ENCODE assay signal across 15 cellular contexts in the genomic region with DNA sequence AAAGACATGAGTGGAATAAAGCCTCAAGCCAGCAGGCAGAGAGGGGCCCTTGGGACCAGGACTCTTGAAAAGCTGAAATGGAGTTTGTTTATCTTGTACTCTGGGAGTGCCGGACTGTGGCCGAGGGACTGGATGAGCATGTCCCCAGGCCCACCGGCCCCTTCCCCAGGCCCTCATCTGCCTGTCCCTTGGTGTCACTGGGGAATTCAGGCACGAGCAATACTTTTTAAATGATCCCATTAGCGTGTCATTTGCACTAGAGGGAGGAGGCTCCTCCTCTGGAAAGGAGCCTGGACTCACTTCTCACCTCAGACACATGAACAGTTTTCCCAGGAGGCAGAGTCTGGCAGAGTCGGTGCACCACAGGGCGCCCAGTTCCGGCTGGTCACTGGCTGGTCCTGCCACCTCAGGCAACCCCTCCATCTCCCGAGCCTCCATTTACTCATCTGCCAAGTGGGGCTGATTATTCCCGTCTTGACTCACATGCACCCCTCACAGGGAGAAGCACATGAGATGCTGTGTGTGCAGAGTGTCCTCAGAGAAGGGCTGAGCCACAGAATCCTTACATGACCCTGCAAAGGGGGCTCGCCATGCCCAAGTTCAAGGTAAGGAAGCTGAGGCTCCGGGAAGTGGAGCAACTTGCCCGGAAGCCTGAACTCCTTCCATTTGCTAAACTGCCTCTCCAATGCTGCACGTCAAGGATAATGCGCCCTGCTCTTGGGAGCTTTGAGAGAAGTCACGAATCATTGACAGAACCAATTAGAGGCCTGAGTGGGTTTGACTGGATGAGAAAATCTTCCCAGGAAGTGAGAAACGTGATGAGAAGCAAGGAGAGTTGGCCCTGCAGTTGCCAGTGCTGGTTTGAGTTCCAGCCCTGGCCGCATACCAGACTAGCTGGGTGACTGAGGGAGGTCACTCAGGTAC. TPM values are rescaled to one million over a fixed set of nuclear protein-coding genes. Genes with fewer than 3 reads are reported as not detected.
A peak's percentile ranks its signal among the peaks of the same experiment; 100 is the strongest.
DNase-seq lines count a peak whose midpoint lies in the region; ATAC-seq and TF ChIP-seq lines count a peak whose summit lies in the region.
"Had no signal": no experiment of that assay in that cellular context is flagged by ENCODE, and none has a peak within 500 bp of the region (broad histone marks: within the 10 kb centered on the region; RNA-seq: fewer than 3 reads in every experiment).

No MANE protein-coding gene starts in this region.

- H3K4me1 ChIP-seq in spleen = peaks cover 0 to 42% (median 13%) of the 10 kb centered on the region in 6 donors

- 78 to 88% (median 83%) methylated on average over 16 to 18 of the region's 18 CpGs for WGBS in spleen, 5 donors

- DNase-seq in NCI-H2107 treated with DMSO at 0.1 percent for 48 hours (lab: John Stamatoyannopoulos, UW; ENCODE audit: unreplicated experiment) (peak; percentile 50), NCI-H2107 (lab: John Stamatoyannopoulos, UW) (no peak), NCI-H82 treated with DMSO at 0.1 percent for 48 hours (lab: John Stamatoyannopoulos, UW; ENCODE audit: unreplicated experiment) (peak; percentile 22), kidney tubule cell (ENCODE audit: low spot score) (peak; percentile 17), spleen (peak; percentile 59), LoVo (ENCODE audit: low spot score) (no peak)
- DNase-seq in activated CD4-positive, alpha-beta T cell treated with anti-CD3 and anti-CD28 coated beads for 4 hours = no peak
- DNase-seq: activated naive CD8-positive, alpha-beta T cell treated with anti-CD3 and anti-CD28 coated beads, Interleukin-2, amount 10 ng/mL, durations not matched to agents 7 days and 5 days; naive thymus-derived CD4-positive, alpha-beta T cell had no signal

- no peak overlapping the region for H3K4me3 ChIP-seq in spleen
- H3K4me3 ChIP-seq: A549, K562 had no signal

- TF ChIP-seq POLR2A in spleen (IDR thresholded peaks at IDR 0.05) = no peak

- H3K36me3 ChIP-seq in spleen = no peaks in the 10 kb centered on the region

- intact Hi-C loops in spleen (cut with DNase I; ENCODE audit: low total_unique reads) = no loop called here

- TF ChIP-seq CTCF in spleen (IDR thresholded peaks at IDR 0.05 in 8 of 11, conservative IDR thresholded peaks at IDR 0.05 in 3 of 11) = no peak

- peaks cover 0 to 31% (median 4%) of the 10 kb centered on the region in 7 donors for H3K27me3 ChIP-seq in spleen (replicated peaks in 1 of 7)

- H3K9me3 ChIP-seq in spleen = no peaks in the 10 kb centered on the region
- H3K9me3 ChIP-seq: A549 had no signal

- H3K27ac ChIP-seq in spleen = no peak overlapping the region

- no peak for ATAC-seq in HG03135 (IDR thresholded peaks at IDR 0.05; ENCODE audit: unreplicated experiment)
- ATAC-seq: naive thymus-derived CD4-positive, alpha-beta T cell had no signal

RNA-seq across cellular contexts. Expression of gene CIB4, which starts 26.7 kb away (rescaled TPM):
- not detected for total RNA-seq in spleen
- polyA plus RNA-seq in spleen = not detected
- total RNA-seq: activated naive CD8-positive, alpha-beta T cell treated with anti-CD3 and anti-CD28 coated beads, Interleukin-2, amount 10 ng/mL, durations not matched to agents 7 days and 5 days; glomerular endothelial cell; K562; kidney epithelial cell; naive thymus-derived CD4-positive, alpha-beta T cell; skeletal muscle tissue had no signal
- polyA plus RNA-seq: K562; naive thymus-derived CD4-positive, alpha-beta T cell had no signal

Comparison
In these comparisons a context has a peak if more than half of its experiments do, and no peak if none do; other contexts are left out.
1. DNase-seq: peak in NCI-H2107 treated with DMSO at 0.1 percent for 48 hours (single experiment), NCI-H82 treated with DMSO at 0.1 percent for 48 hours (single experiment), kidney tubule cell (single experiment) and spleen (single experiment); none in NCI-H2107 (single experiment), activated CD4-positive, alpha-beta T cell treated with anti-CD3 and anti-CD28 coated beads for 4 hours (0 of 2) and LoVo (single experiment).